Comparison of ENCODE assay signal across 18 cellular contexts in genomic region chr20:21324126-21324525, GRCh38. TPM values are rescaled to one million over a fixed set of nuclear protein-coding genes. Genes with fewer than 3 reads are reported as not detected.
DNase-seq lines count a peak whose midpoint lies in the region; ATAC-seq, FAIRE-seq and TF ChIP-seq lines count a peak whose summit lies in the region.
"Had no signal": no experiment of that assay in that cellular context is flagged by ENCODE, and none has a peak within 500 bp of the region (broad histone marks: within the 10 kb centered on the region; RNA-seq: fewer than 3 reads in every experiment).

No MANE protein-coding gene starts in this region.

- H3K27ac Mint-ChIP-seq in activated CD4-positive, alpha-beta T cell treated with anti-CD3 and anti-CD28 coated beads for 36 hours, result peak overlapping the region; percentile 10
- H3K27ac Mint-ChIP-seq: activated T-helper 2 cell treated with anti-CD3 and anti-CD28 coated beads, Interferon-gamma antibody, Interleukin-2, Interleukin-4, amounts not matched to agents 10 μg/mL and 5 μg/mL and 100 μg/mL, durations not matched to agents 14 hours and 24 hours and 36 hours; IgD-negative memory B cell; progenitor cell of endocrine pancreas had no signal

- H3K27ac ChIP-seq in keratinocyte (ENCODE audit: control insufficient read depth, insufficient read depth, low read length) (peak overlapping the region; percentile 37), esophagus muscularis mucosa (replicated peaks in 1 of 4) (no peak overlapping the region), gastrocnemius medialis (peak overlapping the region in 2 of 4 donors; percentile 2 to 21)
- H3K27ac ChIP-seq: 22Rv1, dorsolateral prefrontal cortex had no signal

- peaks cover 98% of the 10 kb centered on the region for H3K79me2 ChIP-seq in keratinocyte (ENCODE audit: control insufficient read depth, insufficient read depth, low read length)

- peaks cover 29% of the 10 kb centered on the region for H3K36me3 Mint-ChIP-seq in activated CD4-positive, alpha-beta T cell treated with anti-CD3 and anti-CD28 coated beads for 36 hours (ENCODE audit: low read depth)

- no peak for FAIRE-seq in keratinocyte (lab: Jason Lieb, UNC)

- H3K4me1 ChIP-seq in keratinocyte (ENCODE audit: control insufficient read depth, extremely low read depth, insufficient read depth, low read length), result peaks cover 20% of the 10 kb centered on the region
- H3K4me1 ChIP-seq in esophagus muscularis mucosa, result peaks cover 36 to 53% (median 43%) of the 10 kb centered on the region in 4 donors
- peaks cover 12 to 34% of the 10 kb centered on the region in 2 donors for H3K4me1 ChIP-seq in gastrocnemius medialis

- no peak for TF ChIP-seq POLR2A in esophagus muscularis mucosa (IDR thresholded peaks at IDR 0.05; ENCODE audit: low read depth)
- TF ChIP-seq POLR2A in gastrocnemius medialis (IDR thresholded peaks at IDR 0.05), result no peak

- no peak for ATAC-seq in activated CD4-positive, alpha-beta T cell treated with anti-CD3 and anti-CD28 coated beads for 36 hours
- no peak for ATAC-seq in HG02870 (IDR thresholded peaks at IDR 0.05; ENCODE audit: unreplicated experiment)
- ATAC-seq in gastrocnemius medialis, result no peak

- no peak overlapping the region for H3K4me3 Mint-ChIP-seq in activated CD4-positive, alpha-beta T cell treated with anti-CD3 and anti-CD28 coated beads for 36 hours

- no peak for TF ChIP-seq CTCF in astrocyte of the spinal cord (IDR thresholded peaks at IDR 0.05; ENCODE audit: low read depth, low read length)
- TF ChIP-seq CTCF in keratinocyte (optimal IDR thresholded peaks at IDR 0.05 in 1 of 3, IDR thresholded peaks at IDR 0.05 in 1 of 3, conservative IDR thresholded peaks at IDR 0.05 in 1 of 3; ENCODE audit: extremely low read depth in 1 of 3, insufficient read depth in 2 of 3, low read length in 3 of 3), result no peak
- TF ChIP-seq CTCF in esophagus muscularis mucosa (IDR thresholded peaks at IDR 0.05), result no peak
- no peak for TF ChIP-seq CTCF in gastrocnemius medialis (IDR thresholded peaks at IDR 0.05 in 4 of 5, conservative IDR thresholded peaks at IDR 0.05 in 1 of 5)

- H3K36me3 ChIP-seq in keratinocyte (ENCODE audit: control insufficient read depth in 2 of 2, extremely low read depth in 1 of 2, insufficient read depth in 2 of 2, low read length in 2 of 2), result no peaks in the 10 kb centered on the region
- H3K36me3 ChIP-seq in esophagus muscularis mucosa, result peaks cover 0 to 8% (median under 1%) of the 10 kb centered on the region in 4 donors
- no peaks in the 10 kb centered on the region for H3K36me3 ChIP-seq in gastrocnemius medialis

- H3K4me3 ChIP-seq in astrocyte of the spinal cord (ENCODE audit: low read depth, low read length), result no peak overlapping the region
- no peak overlapping the region for H3K4me3 ChIP-seq in keratinocyte (ENCODE audit: control insufficient read depth in 2 of 3, extremely low read depth in 1 of 3, insufficient read depth in 2 of 3, low read depth in 1 of 3, low read length in 3 of 3)
- no peak overlapping the region for H3K4me3 ChIP-seq in esophagus muscularis mucosa
- H3K4me3 ChIP-seq in gastrocnemius medialis, result no peak overlapping the region
- H3K4me3 ChIP-seq: dorsolateral prefrontal cortex, SJSA1 had no signal

- peaks cover 2% of the 10 kb centered on the region for H3K9me1 ChIP-seq in keratinocyte (ENCODE audit: control insufficient read depth, extremely low read depth, insufficient read depth, low read length)

- in situ Hi-C loops in astrocyte of the spinal cord (cut with HindIII; ENCODE audit: low sequenced_read_pairs) (no loop called here), gastrocnemius medialis (cut with MboI; ENCODE audit: low sequenced_read_pairs in 4 of 4) (no loop called here)

- dilution Hi-C loops in keratinocyte (cut with MboI; ENCODE audit: extremely low pct_ligation_motif_present, low sequenced_read_pairs), result loop anchor here (10.0 kb wide), 1 partner anchor 61 kb away; no protein-coding TSS in a partner anchor

- no peak for DNase-seq in activated CD4-positive, alpha-beta T cell treated with anti-CD3 and anti-CD28 coated beads for 36 hours
- DNase-seq in activated CD4-positive, alpha-beta T cell treated with anti-CD3 and anti-CD28 coated beads, Interleukin-2, amount 50 U/mL, for 1 hour, result no peak
- DNase-seq in EL (peak; percentile 18), astrocyte of the spinal cord (ENCODE audit: low read depth, low spot score) (peak; percentile 29), keratinocyte (ENCODE audit: low read depth, low spot score) (no peak), esophagus muscularis mucosa (ENCODE audit: extremely low spot score) (no peak), gastrocnemius medialis (no peak)
- DNase-seq: activated CD4-positive, alpha-beta T cell treated with anti-CD3 and anti-CD28 coated beads for 4 hours; C1 segment of cervical spinal cord; dorsolateral prefrontal cortex; NCI-H2107; stimulated activated naive CD4-positive, alpha-beta T cell treated with Interleukin-2 at 50 U/mL for 16 hours had no signal

- no peaks in the 10 kb centered on the region for H3K27me3 ChIP-seq in keratinocyte (ENCODE audit: control insufficient read depth, extremely low read depth, insufficient read depth, low read length)
- H3K27me3 ChIP-seq in esophagus muscularis mucosa, result no peaks in the 10 kb centered on the region
- H3K27me3 ChIP-seq in gastrocnemius medialis, result no peaks in the 10 kb centered on the region
- H3K27me3 ChIP-seq: dorsolateral prefrontal cortex, SJSA1 had no signal

- 63% methylated on average over 2 of the region's 2 CpGs for whole genome bisulfite sequencing in esophagus muscularis mucosa

- H3K9ac ChIP-seq in keratinocyte (ENCODE audit: control insufficient read depth, extremely low read depth, insufficient read depth, low read length), result no peak overlapping the region

- POLR2A ChIA-PET in activated CD4-positive, alpha-beta T cell treated with anti-CD3 and anti-CD28 coated beads for 36 hours (lab: Charles Lee), result interaction anchor here (0.7 to 1.7 kb wide), 3 partner anchors 10 to 92 kb away, joined by 3 to 6 read pairs (median 4); no protein-coding TSS in a partner anchor

- no peak overlapping the region for H3K4me2 ChIP-seq in keratinocyte (ENCODE audit: control insufficient read depth, extremely low read depth, insufficient read depth, low read depth, low read length)

- intact Hi-C loops in activated CD4-positive, alpha-beta T cell treated with anti-CD3 and anti-CD28 coated beads for 36 hours (cut with DNase I, micrococcal nuclease), result no loop called here
- intact Hi-C loops in esophagus muscularis mucosa (cut with DNase I), result no loop called here
- intact Hi-C loops in gastrocnemius medialis (cut with DNase I; ENCODE audit: low total_unique reads), result loop anchor here (5.0 kb wide), 1 partner anchor 87 kb away; no protein-coding TSS in a partner anchor

- H3K9me3 ChIP-seq in keratinocyte (ENCODE audit: control insufficient read depth, low read depth, low read length), result no peaks in the 10 kb centered on the region
- peaks cover 0 to 12% (median 0%) of the 10 kb centered on the region in 4 donors for H3K9me3 ChIP-seq in esophagus muscularis mucosa
- no peaks in the 10 kb centered on the region for H3K9me3 ChIP-seq in gastrocnemius medialis

- no peaks in the 10 kb centered on the region for H3K27me3 Mint-ChIP-seq in activated CD4-positive, alpha-beta T cell treated with anti-CD3 and anti-CD28 coated beads for 36 hours
- H3K27me3 Mint-ChIP-seq: IgD-negative memory B cell, progenitor cell of endocrine pancreas had no signal

- no peak overlapping the region for H2AFZ ChIP-seq in keratinocyte (ENCODE audit: control insufficient read depth, low read length)

- peaks cover 47% of the 10 kb centered on the region for H3K4me1 Mint-ChIP-seq in activated CD4-positive, alpha-beta T cell treated with anti-CD3 and anti-CD28 coated beads for 36 hours

- TF ChIP-seq EP300 in esophagus muscularis mucosa (IDR thresholded peaks at IDR 0.05), result no peak

- CTCF ChIA-PET in activated CD4-positive, alpha-beta T cell treated with anti-CD3 and anti-CD28 coated beads for 36 hours (lab: Charles Lee), result interaction anchor here (0.7 to 1.8 kb wide), 6 partner anchors 10 to 243 kb away, joined by 3 to 10 read pairs (median 3); no protein-coding TSS in a partner anchor

- peaks cover 10% of the 10 kb centered on the region for H4K20me1 ChIP-seq in keratinocyte (ENCODE audit: control insufficient read depth, extremely low read depth, insufficient read depth, low read length)

- peaks cover 5% of the 10 kb centered on the region for H3K9me3 Mint-ChIP-seq in activated CD4-positive, alpha-beta T cell treated with anti-CD3 and anti-CD28 coated beads for 36 hours (ENCODE audit: low read depth)

RNA-seq across cellular contexts. Expression of gene XRN2, which starts 21.0 kb away (rescaled TPM):
- 10 to 100 TPM; 87.1 to 88.4 TPM for total RNA-seq in activated CD4-positive, alpha-beta T cell treated with anti-CD3 and anti-CD28 coated beads for 36 hours
- 57.5 to 85.8 TPM (median 70.9 TPM) in 3 replicates for polyA plus RNA-seq in keratinocyte
- 20.5 TPM for polyA plus RNA-seq in keratinocyte (2011; ENCODE audit: low read depth)
- 50.2 and 78.3 TPM in 2 replicates for polyA plus RNA-seq in keratinocyte (2011; cell fraction: cytosol; rRNA removed)
- polyA plus RNA-seq in keratinocyte (2011; cell fraction: nucleus; rRNA removed), result 54.1 and 68.6 TPM in 2 replicates
- 24.5 and 58.1 TPM in 2 replicates for polyA plus RNA-seq in keratinocyte (2012; ENCODE audit: low replicate concordance)
- 15.6 to 58.3 TPM (median 29.1 TPM) in 3 replicates for polyA minus RNA-seq in keratinocyte
- 35.5 TPM for polyA minus RNA-seq in keratinocyte (2011; cell fraction: cytosol; rRNA and poly(A)+ RNA removed)
- polyA minus RNA-seq in keratinocyte (2011; cell fraction: nucleus; rRNA and poly(A)+ RNA removed), result 26.5 and 46.5 TPM in 2 replicates
- total RNA-seq in esophagus muscularis mucosa, result 10 to 100 TPM; 49.0 to 76.9 (median 56.7) TPM
- 10 to 100 TPM; 42.0 to 68.4 (median 52.3) TPM for total RNA-seq in gastrocnemius medialis

Comparison
In these comparisons a context has a peak if more than half of its experiments do, and no peak if none do; other contexts are left out.
1. DNase-seq: peak in EL (single experiment) and astrocyte of the spinal cord (single experiment); none in activated CD4-positive, alpha-beta T cell treated with anti-CD3 and anti-CD28 coated beads for 36 hours (single experiment), activated CD4-positive, alpha-beta T cell treated with anti-CD3 and anti-CD28 coated beads, Interleukin-2, amount 50 U/mL, for 1 hour (single experiment), keratinocyte (single experiment), esophagus muscularis mucosa (single experiment) and gastrocnemius medialis (0 of 2).